Comparison of ENCODE assay signal across 8 cellular contexts in genomic region chr11:14380947-14381555, GRCh38. TPM values are rescaled to one million over a fixed set of nuclear protein-coding genes. Genes with fewer than 3 reads are reported as not detected.
DNase-seq lines count a peak whose midpoint lies in the region; ATAC-seq and TF ChIP-seq lines count a peak whose summit lies in the region.

No MANE protein-coding gene starts in this region.

- CTCF ChIA-PET in PC-3 (lab: Charles Lee): interaction anchor here (1.2 kb wide), 1 partner anchor 38 kb away, joined by 4 read pairs; no protein-coding TSS in a partner anchor

- H3K9me3 ChIP-seq in PC-3 (ENCODE audit: low read length) (no peaks in the 10 kb centered on the region), gastroesophageal sphincter (no peaks in the 10 kb centered on the region), tibial nerve (no peaks in the 10 kb centered on the region)

- ATAC-seq in HG02981 (IDR thresholded peaks at IDR 0.05; ENCODE audit: unreplicated experiment) (peak; percentile 73), PC-3 (peak; percentile 86), gastroesophageal sphincter (peak; percentile 92)

- POLR2A ChIA-PET in PC-3 (lab: Charles Lee; ENCODE audit: unreplicated experiment): no interaction called here

- intact Hi-C loops in PC-3 (cut with micrococcal nuclease): no loop called here

- peak; percentile 55 for DNase-seq in NCI-H2227 (lab: John Stamatoyannopoulos, UW; ENCODE audit: unreplicated experiment)
- DNase-seq in NCI-H2227 treated with DMSO at 0.1 percent for 48 hours (lab: John Stamatoyannopoulos, UW): no peak
- DNase-seq in PC-3: peak; percentile 64
- DNase-seq in activated naive CD4-positive, alpha-beta T cell treated with anti-CD3 and anti-CD28 coated beads, Interleukin-2, amount 50 U/mL, for 16 hours: peak; percentile 45
- peak; percentile 39 for DNase-seq in neural crest cell (ENCODE audit: low read depth, low spot score)
- DNase-seq in tibial nerve (ENCODE audit: low spot score in 2 of 2): peak; percentile 54 to 58

- H3K27me3 ChIP-seq in PC-3 (ENCODE audit: low read length) (no peaks in the 10 kb centered on the region), gastroesophageal sphincter (no peaks in the 10 kb centered on the region), tibial nerve (no peaks in the 10 kb centered on the region)

- H3K4me2 ChIP-seq in PC-3 (ENCODE audit: low read length): peak overlapping the region; percentile 94

- WGBS in gastroesophageal sphincter (ENCODE audit: low coverage in 1 of 2), 2 donors: 0% methylated on average over 1 to 16 of the region's 54 CpGs
- 4 to 5% methylated on average over 25 to 49 of the region's 54 CpGs for whole genome bisulfite sequencing in tibial nerve, 2 donors

- no peak for TF ChIP-seq EP300 in gastroesophageal sphincter (IDR thresholded peaks at IDR 0.05)
- TF ChIP-seq EP300 in tibial nerve (IDR thresholded peaks at IDR 0.05): peak in 1 of 2 donors; percentile 24

- no peaks in the 10 kb centered on the region for H4K20me1 ChIP-seq in PC-3 (ENCODE audit: low read length)

- H3K79me2 ChIP-seq in PC-3 (ENCODE audit: low read length): no peaks in the 10 kb centered on the region

- H3K4me1 ChIP-seq in PC-3 (ENCODE audit: insufficient read depth, low read length) (peaks cover 12% of the 10 kb centered on the region; the same call in 1 of the 2 replicates), gastroesophageal sphincter (peaks cover 0 to 34% (median 14%) of the 10 kb centered on the region in 3 donors), tibial nerve (peaks cover 0 to 7% (median 2%) of the 10 kb centered on the region in 4 donors)

- peaks cover 66% of the 10 kb centered on the region for H3K27me3 Mint-ChIP-seq in neural crest cell (ENCODE audit: low read depth)

- peak overlapping the region; percentile 89 for H2AFZ ChIP-seq in PC-3 (ENCODE audit: low read length)

- no peaks in the 10 kb centered on the region for H3F3A ChIP-seq in PC-3 (ENCODE audit: low read length, unreplicated experiment)

- peak overlapping the region; percentile 32; the same call in 1 of the 2 replicates for H3K27ac ChIP-seq in PC-3 (ENCODE audit: low read length)
- peak overlapping the region; percentile 36 to 84 (median 76) for H3K27ac ChIP-seq in gastroesophageal sphincter
- peak overlapping the region; percentile 44 to 64 (median 56) for H3K27ac ChIP-seq in tibial nerve

- H3K4me3 Mint-ChIP-seq in neural crest cell: peak overlapping the region; percentile 76

- H3K9me2 ChIP-seq in PC-3 (replicated peaks; ENCODE audit: low read length): no peaks in the 10 kb centered on the region

- H3K9ac ChIP-seq in PC-3 (ENCODE audit: low read length): peak overlapping the region; percentile 74

- no peaks in the 10 kb centered on the region for H3K36me3 ChIP-seq in PC-3 (ENCODE audit: low read depth, low read length)
- H3K36me3 ChIP-seq in gastroesophageal sphincter: no peaks in the 10 kb centered on the region
- no peaks in the 10 kb centered on the region for H3K36me3 ChIP-seq in tibial nerve

- H3K4me1 Mint-ChIP-seq in neural crest cell: peaks cover 5% of the 10 kb centered on the region

- no peak overlapping the region for H3K27ac Mint-ChIP-seq in neural crest cell (ENCODE audit: unreplicated experiment)

- no peaks in the 10 kb centered on the region for H3K9me3 Mint-ChIP-seq in neural crest cell

- TF ChIP-seq POLR2A in gastroesophageal sphincter (IDR thresholded peaks at IDR 0.05) (no peak), tibial nerve (IDR thresholded peaks at IDR 0.05) (no peak)

- TF ChIP-seq CTCF in PC-3 (conservative IDR thresholded peaks at IDR 0.05; ENCODE audit: low read depth, low read length): no peak
- TF ChIP-seq CTCF in gastroesophageal sphincter (IDR thresholded peaks at IDR 0.05): peak in 1 of 4 experiments; percentile 44
- TF ChIP-seq CTCF in neural crest cell (conservative IDR thresholded peaks at IDR 0.05): no peak
- TF ChIP-seq CTCF in tibial nerve (IDR thresholded peaks at IDR 0.05): no peak

- peak overlapping the region; percentile 71 for H3K4me3 ChIP-seq in PC-3 (ENCODE audit: low read length)
- peak overlapping the region; percentile 45 to 54 for H3K4me3 ChIP-seq in gastroesophageal sphincter
- H3K4me3 ChIP-seq in tibial nerve: peak overlapping the region; percentile 36 to 63 (median 59)

- H3K36me3 Mint-ChIP-seq in neural crest cell (ENCODE audit: low read depth): no peaks in the 10 kb centered on the region

- no TSS peak for BruUV-seq in PC-3 (replicated peaks; lab: Mats Ljungman, UMichigan)

RNA-seq across cellular contexts. Expression of gene RRAS2, which starts 22.1 kb away (rescaled TPM):
- total RNA-seq in PC-3 (2014; rRNA removed) (58.6 and 59.7 TPM in 2 replicates), gastroesophageal sphincter (100 to 1,000 TPM in 1 of 4 donors, 10 to 100 TPM in 3; 44.0 to 110 (median 69.5) TPM), neural crest cell (36.6 and 37.8 TPM in 2 replicates), tibial nerve (10 to 100 TPM; 43.2 to 64.0 (median 46.8) TPM)
